38 cellular contexts compared by ENCODE assay signal in the genomic region with DNA sequence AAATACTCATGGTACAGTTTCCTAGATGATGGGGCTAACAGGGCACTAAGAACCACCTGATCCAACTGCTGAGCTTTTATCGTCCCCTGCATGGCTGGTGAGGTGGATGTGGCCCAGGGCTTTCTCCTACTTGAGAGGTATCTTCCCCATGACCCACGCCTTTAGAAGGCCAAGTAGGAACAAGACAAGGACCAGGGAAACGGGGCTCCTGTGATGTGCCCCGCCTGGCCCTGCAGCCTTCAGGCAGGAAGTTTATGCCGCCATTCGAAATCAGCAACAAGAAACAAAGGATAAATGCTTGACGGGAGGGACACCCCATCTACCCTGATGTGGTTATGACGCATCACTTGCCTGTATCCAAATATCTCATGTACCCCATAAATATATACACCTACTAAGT. TPM values are rescaled to one million over a fixed set of nuclear protein-coding genes. Genes with fewer than 3 reads are reported as not detected.
"Had no signal": no experiment of that assay in that cellular context is flagged by ENCODE, and none has a peak within 500 bp of the region (broad histone marks: within the 10 kb centered on the region; RNA-seq: fewer than 3 reads in every experiment).

No MANE protein-coding gene starts in this region.

- H3K27me3 ChIP-seq: MG63 had no signal

- H3K27ac ChIP-seq: KMS-11 had no signal

- H3K9me3 ChIP-seq: MG63 had no signal

- DNase-seq: Karpas-422, Kasumi-1, KG1, MG63, MM.1S, MV-4-11, NCI-H1048, NCI-H1092, NCI-H1092 treated with DMSO at 0.1 percent for 48 hours, NCI-H1105, NCI-H1105 treated with DMSO at 0.1 percent for 48 hours, NCI-H1417, NCI-H1417 treated with DMSO at 0.1 percent for 48 hours, NCI-H1436, NCI-H1436 treated with DMSO at 0.1 percent for 48 hours, NCI-H146, NCI-H1694, NCI-H1694 treated with DMSO at 0.1 percent for 48 hours, NCI-H187, NCI-H187 treated with DMSO at 0.1 percent for 48 hours, NCI-H1930, NCI-H2029, NCI-H2029 treated with DMSO at 0.1 percent for 48 hours, NCI-H2081, NCI-H2081 treated with DMSO at 0.1 percent for 48 hours, NCI-H2107, NCI-H2171, NCI-H2171 treated with DMSO at 0.1 percent for 48 hours, NCI-H2227 treated with DMSO at 0.1 percent for 48 hours, NCI-H226, NCI-H345, NCI-H446, NCI-H446 treated with DMSO at 0.1 percent for 48 hours had no signal

- H3K4me3 ChIP-seq: MG63 had no signal

- H3K36me3 ChIP-seq: MG63 had no signal

RNA-seq across cellular contexts. Expression of a gene that starts 4.1 kb away (rescaled TPM):
- total RNA-seq: LHCN-M2, M059J, MCF 10A, NCI-H460 had no signal

RNA-seq across cellular contexts. Expression of a gene that starts 19.6 kb away (rescaled TPM):
- total RNA-seq: LHCN-M2, M059J, MCF 10A, NCI-H460 had no signal

RNA-seq across cellular contexts. Expression of a gene that starts 58.6 kb away (rescaled TPM):
- total RNA-seq: LHCN-M2, M059J, MCF 10A, NCI-H460 had no signal
